21 cellular contexts compared by ENCODE assay signal in the genomic region with DNA sequence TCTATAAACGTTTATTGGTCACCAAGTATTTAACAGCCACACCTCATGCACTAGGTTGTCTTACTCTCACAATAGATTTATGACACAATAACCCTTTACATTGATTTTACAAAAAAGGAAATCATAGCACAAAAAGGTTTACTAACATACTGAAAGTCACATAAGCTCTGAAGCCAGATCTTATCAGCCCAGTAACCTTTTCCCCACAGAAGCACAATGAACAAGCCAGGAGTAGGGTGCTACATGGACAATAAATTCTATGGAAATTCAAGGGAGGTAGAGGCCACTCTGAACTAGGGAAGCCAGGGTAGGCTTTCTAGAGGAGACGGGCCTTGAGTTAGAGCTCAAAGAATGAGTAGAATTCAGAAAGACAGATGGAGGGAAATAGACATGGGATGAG.
"Had no signal": no experiment of that assay in that cellular context is flagged by ENCODE, and none has a peak within 500 bp of the region (broad histone marks: within the 10 kb centered on the region; RNA-seq: fewer than 3 reads in every experiment).

No MANE protein-coding gene starts in this region.

- H3K9me3 ChIP-seq: gastrocnemius medialis, right atrium auricular region, stomach, thyroid gland had no signal

- H3K9me3 Mint-ChIP-seq: neural progenitor cell, type B pancreatic cell had no signal

- H3K27ac ChIP-seq: dorsolateral prefrontal cortex, gastrocnemius medialis, neural progenitor cell, parathyroid adenoma, right atrium auricular region, stomach, thyroid gland had no signal

- H3K4me3 ChIP-seq: dorsolateral prefrontal cortex, gastrocnemius medialis, neural progenitor cell, right atrium auricular region, smooth muscle cell, stomach, thyroid gland had no signal

- DNase-seq: cerebellar nuclear complex; dorsolateral prefrontal cortex; effector CD4-positive, alpha-beta T cell; foreskin fibroblast; gastrocnemius medialis; mesenchymal stem cell; midbrain; natural killer cell; stimulated activated CD4-positive, alpha-beta T cell treated with anti-CD3 and anti-CD28 coated beads, Interleukin-12 subunit alpha, Interleukin-12 subunit beta, amount 100 ng/mL, for 4 hours; stimulated activated CD4-positive, alpha-beta T cell treated with anti-CD3 and anti-CD28 coated beads, Interleukin-1b, Interleukin-23, amount 100 ng/mL, for 48 hours; stimulated activated CD4-positive, alpha-beta T cell treated with anti-CD3 and anti-CD28 coated beads, Interleukin-4, amount 100 ng/mL, for 1 hour; stimulated activated CD8-positive, alpha-beta memory T cell treated with anti-CD3 and anti-CD28 coated beads, Interleukin-4, amount 100 ng/mL, for 48 hours; stimulated activated naive CD4-positive, alpha-beta T cell; stomach; thyroid gland had no signal

- H3K27ac Mint-ChIP-seq: natural killer cell, neural progenitor cell, progenitor cell of endocrine pancreas, type B pancreatic cell had no signal

- H3K4me1 Mint-ChIP-seq: natural killer cell had no signal

- H3K4me3 Mint-ChIP-seq: natural killer cell, neural progenitor cell, type B pancreatic cell had no signal

- H3K36me3 ChIP-seq: gastrocnemius medialis, neural progenitor cell, right atrium auricular region, stomach, thyroid gland had no signal

- H3K36me3 Mint-ChIP-seq: natural killer cell, neural progenitor cell, type B pancreatic cell had no signal

- H3K4me1 ChIP-seq: gastrocnemius medialis, parathyroid adenoma, right atrium auricular region, stomach, thyroid gland had no signal

- H3K27me3 ChIP-seq: neural progenitor cell, right atrium auricular region, thyroid gland had no signal

- H3K9ac ChIP-seq: neural progenitor cell, parathyroid adenoma had no signal
